Comparison of ENCODE assay signal across 1 cellular context in genomic region chr7:47648301-47648900, GRCh38.
TF ChIP-seq lines count a peak whose summit lies in the region.

No MANE protein-coding gene starts in this region.

TF ChIP-seq in WTC11, 78 proteins besides CTCF, POLR2A, EP300 and RAD21 (continued from another document):
- TF ChIP-seq, protein P1, sequence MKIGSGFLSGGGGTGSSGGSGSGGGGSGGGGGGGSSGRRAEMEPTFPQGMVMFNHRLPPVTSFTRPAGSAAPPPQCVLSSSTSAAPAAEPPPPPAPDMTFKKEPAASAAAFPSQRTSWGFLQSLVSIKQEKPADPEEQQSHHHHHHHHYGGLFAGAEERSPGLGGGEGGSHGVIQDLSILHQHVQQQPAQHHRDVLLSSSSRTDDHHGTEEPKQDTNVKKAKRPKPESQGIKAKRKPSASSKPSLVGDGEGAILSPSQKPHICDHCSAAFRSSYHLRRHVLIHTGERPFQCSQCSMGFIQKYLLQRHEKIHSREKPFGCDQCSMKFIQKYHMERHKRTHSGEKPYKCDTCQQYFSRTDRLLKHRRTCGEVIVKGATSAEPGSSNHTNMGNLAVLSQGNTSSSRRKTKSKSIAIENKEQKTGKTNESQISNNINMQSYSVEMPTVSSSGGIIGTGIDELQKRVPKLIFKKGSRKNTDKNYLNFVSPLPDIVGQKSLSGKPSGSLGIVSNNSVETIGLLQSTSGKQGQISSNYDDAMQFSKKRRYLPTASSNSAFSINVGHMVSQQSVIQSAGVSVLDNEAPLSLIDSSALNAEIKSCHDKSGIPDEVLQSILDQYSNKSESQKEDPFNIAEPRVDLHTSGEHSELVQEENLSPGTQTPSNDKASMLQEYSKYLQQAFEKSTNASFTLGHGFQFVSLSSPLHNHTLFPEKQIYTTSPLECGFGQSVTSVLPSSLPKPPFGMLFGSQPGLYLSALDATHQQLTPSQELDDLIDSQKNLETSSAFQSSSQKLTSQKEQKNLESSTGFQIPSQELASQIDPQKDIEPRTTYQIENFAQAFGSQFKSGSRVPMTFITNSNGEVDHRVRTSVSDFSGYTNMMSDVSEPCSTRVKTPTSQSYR (CRISPR knock-in tag; IDR thresholded peaks at IDR 0.05) = no peak
TF ChIP-seq in WTC11: peak in this region for 0.
